In genomic region chr14:19773204-19773603, GRCh38 we compare ENCODE assay signal across 5 cellular contexts. TPM values are rescaled to one million over a fixed set of nuclear protein-coding genes. Genes with fewer than 3 reads are reported as not detected.
"Had no signal": no experiment of that assay in that cellular context is flagged by ENCODE, and none has a peak within 500 bp of the region (broad histone marks: within the 10 kb centered on the region; RNA-seq: fewer than 3 reads in every experiment).

OR4M1 (plus strand) TSS chr14:19773504; CDS start chr14:19780323, 6,819 bp downstream.

RNA-seq across cellular contexts. Expression of gene OR4M1, which starts in this region (rescaled TPM):
- total RNA-seq: M059J, PC-3, Peyer's patch, Right ventricle myocardium superior, SJSA1 had no signal
